In genomic region chr2:148026573-148026972, GRCh38 we compare ENCODE assay signal across 3 cellular contexts.
TF ChIP-seq lines count a peak whose summit lies in the region.

No MANE protein-coding gene starts in this region.

TF ChIP-seq in GM23338, 12 proteins besides CTCF, POLR2A, EP300 and RAD21 (continues in another document):
- no peak for TF ChIP-seq EZH2 (IDR thresholded peaks at IDR 0.05; ENCODE audit: low read depth, unreplicated experiment)
- no peak for TF ChIP-seq EZH2phosphoT487 (IDR thresholded peaks at IDR 0.05; ENCODE audit: unreplicated experiment)
- no peak for TF ChIP-seq CREB1 (CRISPR knock-in tag; IDR thresholded peaks at IDR 0.05; ENCODE audit: low read depth)
- TF ChIP-seq STAT1 (IDR thresholded peaks at IDR 0.05; ENCODE audit: unreplicated experiment): no peak
- no peak for TF ChIP-seq ZNF114 (CRISPR knock-in tag; IDR thresholded peaks at IDR 0.05)
- TF ChIP-seq JUNB (IDR thresholded peaks at IDR 0.05; ENCODE audit: unreplicated experiment): no peak
- no peak for TF ChIP-seq ETS1 (IDR thresholded peaks at IDR 0.05)
- TF ChIP-seq NANOG (IDR thresholded peaks at IDR 0.05; ENCODE audit: borderline replicate concordance): no peak

TF ChIP-seq in HEK293, 187 proteins besides CTCF, POLR2A, EP300 and RAD21:
- no peak for TF ChIP-seq ZNF10 (tag by site-specific recombination; IDR thresholded peaks at IDR 0.05)
- 0 out of 2 replicates have a peak, but pooled peaks have one; percentile 11 for TF ChIP-seq ZNF335 (tag by site-specific recombination; conservative IDR thresholded peaks at IDR 0.05)
- peak; percentile 67; the same call in 1 of the 2 replicates for TF ChIP-seq MZF1 (tag by site-specific recombination; IDR thresholded peaks at IDR 0.05; ENCODE audit: borderline replicate concordance)

TF ChIP-seq in GM12878, 131 proteins besides CTCF, POLR2A, EP300 and RAD21:
- TF ChIP-seq ZZZ3 (IDR thresholded peaks at IDR 0.05; ENCODE audit: control insufficient read depth, insufficient read length, low read depth): no peak
- no peak for TF ChIP-seq RELB (IDR thresholded peaks at IDR 0.05; ENCODE audit: low read depth)
- TF ChIP-seq BCL3 (IDR thresholded peaks at IDR 0.05; ENCODE audit: borderline replicate concordance, insufficient read depth, low read depth, low read length, poor library complexity, severe bottlenecking): no peak
- no peak for TF ChIP-seq CHD1 (IDR thresholded peaks at IDR 0.05; ENCODE audit: low read depth, low read length)
- TF ChIP-seq JUNB (IDR thresholded peaks at IDR 0.05): no peak
- no peak for TF ChIP-seq CHD4 (IDR thresholded peaks at IDR 0.05)
- no peak for TF ChIP-seq E2F8 (IDR thresholded peaks at IDR 0.05; ENCODE audit: low read depth, partially characterized antibody)
- no peak for TF ChIP-seq WRNIP1 (IDR thresholded peaks at IDR 0.05; ENCODE audit: borderline replicate concordance, low read depth, low read length)
- TF ChIP-seq JUND (IDR thresholded peaks at IDR 0.05; ENCODE audit: low read depth, low read length): no peak
- TF ChIP-seq SRF (IDR thresholded peaks at IDR 0.05; ENCODE audit: low read depth in 2 of 2, low read length in 2 of 2): no peak
- TF ChIP-seq BCLAF1 (IDR thresholded peaks at IDR 0.05): no peak
- no peak for TF ChIP-seq USF2 (IDR thresholded peaks at IDR 0.05; ENCODE audit: borderline replicate concordance, low read depth, low read length)
- TF ChIP-seq PAX5 (IDR thresholded peaks at IDR 0.05; ENCODE audit: borderline replicate concordance, low read depth, low read length): no peak
- TF ChIP-seq KDM1A (IDR thresholded peaks at IDR 0.05; ENCODE audit: borderline replicate concordance): no peak
- no peak for TF ChIP-seq YY1 (IDR thresholded peaks at IDR 0.05; ENCODE audit: low read depth, low read length)
